In the genomic region with DNA sequence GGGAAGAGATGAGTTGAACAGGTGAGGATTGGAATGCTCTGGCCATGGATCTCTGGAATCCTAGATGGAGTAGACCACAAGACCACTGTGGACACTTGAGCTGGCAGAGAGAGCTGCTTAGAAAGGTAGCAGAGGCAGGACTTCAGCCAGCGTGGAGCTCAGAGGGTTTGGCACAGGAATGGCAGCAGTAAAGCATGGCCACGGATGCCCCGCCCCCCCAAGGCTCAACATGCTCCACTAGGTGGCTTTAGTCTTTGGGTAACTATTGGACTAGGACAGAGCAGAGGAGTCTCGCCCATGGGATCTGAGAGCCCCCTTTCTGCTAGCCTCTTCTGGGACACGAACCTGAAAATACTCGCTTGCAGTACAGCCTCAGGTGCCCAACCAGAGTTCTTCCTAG, we compare ENCODE assay signal across 34 cellular contexts.
"Had no signal": no experiment of that assay in that cellular context is flagged by ENCODE, and none has a peak within 500 bp of the region (broad histone marks: within the 10 kb centered on the region; RNA-seq: fewer than 3 reads in every experiment).

No MANE protein-coding gene starts in this region.

- DNase-seq: activated CD4-positive, alpha-beta T cell treated with anti-CD3 and anti-CD28 coated beads, Interleukin-2, amount 10 ng/mL, durations not matched to agents 24 days and 14 days; activated CD4-positive, alpha-beta T cell treated with anti-CD3 and anti-CD28 coated beads, Interleukin-2, amount 50 U/mL, for 4 hours; activated CD8-positive, alpha-beta T cell treated with anti-CD3 and anti-CD28 coated beads for 36 hours; activated effector memory CD4-positive, alpha-beta T cell treated with anti-CD3 and anti-CD28 coated beads, Interleukin-2, amount 50 U/mL, for 16 hours; activated naive CD4-positive, alpha-beta T cell treated with anti-CD3 and anti-CD28 coated beads, Interleukin-2, amount 50 U/mL, for 16 hours; activated naive CD8-positive, alpha-beta T cell treated with anti-CD3 and anti-CD28 coated beads for 36 hours; activated T-cell treated with anti-CD3 and anti-CD28 coated beads, Interleukin-2, amount 50 U/mL, for 1 hour; activated T-cell treated with anti-CD3 and anti-CD28 coated beads, Interleukin-2, amount 50 U/mL, for 72 hours; amniotic stem cell; aorta; brain microvascular endothelial cell; central memory CD4-positive, alpha-beta T cell; MM.1S; MV-4-11; NCI-H1092; NCI-H1436 treated with DMSO at 0.1 percent for 48 hours; NCI-H1694 treated with DMSO at 0.1 percent for 48 hours; NCI-H2029; NCI-H2107; NCI-H2171; NCI-H510A; NCI-H526; NCI-H748 treated with DMSO at 0.1 percent for 48 hours; NK-92 treated with Interleukin-12 subunit alpha and Interleukin-12 subunit beta, amount 100 ng/mL, for 24 hours; PC-9; SIG-M5; SW 1271; T-helper 1 cell; T-helper 2 cell; T-helper 9 cell; WERI-Rb-1 had no signal

- H3K4me3 ChIP-seq: PC-9 had no signal

- H3K9me3 Mint-ChIP-seq: activated CD4-positive, alpha-beta T cell treated with anti-CD3 and anti-CD28 coated beads, Interleukin-2, amount 10 ng/mL, durations not matched to agents 24 days and 14 days; activated CD8-positive, alpha-beta T cell treated with anti-CD3 and anti-CD28 coated beads for 36 hours; activated T-cell treated with anti-CD3 and anti-CD28 coated beads, Interleukin-2, amount 50 U/mL, for 72 hours; activated T-helper 17 cell treated with anti-CD3 and anti-CD28 coated beads, Interleukin-2, amount 50 U/mL, for 72 hours had no signal

- H3K27me3 Mint-ChIP-seq: activated naive CD8-positive, alpha-beta T cell treated with anti-CD3 and anti-CD28 coated beads for 36 hours; activated T-helper 17 cell treated with anti-CD3 and anti-CD28 coated beads, Interleukin-2, amount 50 U/mL, for 72 hours had no signal

- H3K4me1 Mint-ChIP-seq: activated CD4-positive, alpha-beta T cell treated with anti-CD3 and anti-CD28 coated beads, Interleukin-2, amount 10 ng/mL, durations not matched to agents 24 days and 14 days; activated naive CD8-positive, alpha-beta T cell treated with anti-CD3 and anti-CD28 coated beads for 36 hours; activated T-helper 17 cell treated with anti-CD3 and anti-CD28 coated beads, Interleukin-2, amount 50 U/mL, for 72 hours had no signal

- H3K36me3 Mint-ChIP-seq: activated naive CD8-positive, alpha-beta T cell treated with anti-CD3 and anti-CD28 coated beads for 36 hours had no signal

- H2AFZ ChIP-seq: PC-9 had no signal

- H3K4me2 ChIP-seq: PC-9 had no signal

- H3K27me3 ChIP-seq: brain microvascular endothelial cell had no signal

- H3K27ac Mint-ChIP-seq: activated CD4-positive, alpha-beta T cell treated with anti-CD3 and anti-CD28 coated beads, Interleukin-2, amount 10 ng/mL, durations not matched to agents 24 days and 14 days; activated CD8-positive, alpha-beta T cell treated with anti-CD3 and anti-CD28 coated beads for 36 hours; activated naive CD8-positive, alpha-beta T cell treated with anti-CD3 and anti-CD28 coated beads for 36 hours; activated T-cell treated with anti-CD3 and anti-CD28 coated beads, Interleukin-2, amount 50 U/mL, for 72 hours; activated T-helper 17 cell treated with anti-CD3 and anti-CD28 coated beads, Interleukin-2, amount 50 U/mL, for 72 hours had no signal

- H3K4me3 Mint-ChIP-seq: activated CD4-positive, alpha-beta T cell treated with anti-CD3 and anti-CD28 coated beads, Interleukin-2, amount 10 ng/mL, durations not matched to agents 24 days and 14 days; activated CD8-positive, alpha-beta T cell treated with anti-CD3 and anti-CD28 coated beads for 36 hours; activated naive CD8-positive, alpha-beta T cell treated with anti-CD3 and anti-CD28 coated beads for 36 hours; activated T-cell treated with anti-CD3 and anti-CD28 coated beads, Interleukin-2, amount 50 U/mL, for 72 hours; activated T-helper 17 cell treated with anti-CD3 and anti-CD28 coated beads, Interleukin-2, amount 50 U/mL, for 72 hours had no signal

- ATAC-seq: activated CD8-positive, alpha-beta T cell treated with anti-CD3 and anti-CD28 coated beads for 36 hours; activated T-cell treated with anti-CD3 and anti-CD28 coated beads, Interleukin-2, amount 50 U/mL, for 72 hours; activated T-helper 17 cell treated with anti-CD3 and anti-CD28 coated beads, Interleukin-2, amount 50 U/mL, for 72 hours; Right ventricle myocardium inferior had no signal

- H3K27ac ChIP-seq: brain microvascular endothelial cell, PC-9, RWPE1, WERI-Rb-1 had no signal

- H3K36me3 ChIP-seq: brain microvascular endothelial cell, WERI-Rb-1 had no signal
